Comparison of ENCODE assay signal across 27 cellular contexts in the genomic region with DNA sequence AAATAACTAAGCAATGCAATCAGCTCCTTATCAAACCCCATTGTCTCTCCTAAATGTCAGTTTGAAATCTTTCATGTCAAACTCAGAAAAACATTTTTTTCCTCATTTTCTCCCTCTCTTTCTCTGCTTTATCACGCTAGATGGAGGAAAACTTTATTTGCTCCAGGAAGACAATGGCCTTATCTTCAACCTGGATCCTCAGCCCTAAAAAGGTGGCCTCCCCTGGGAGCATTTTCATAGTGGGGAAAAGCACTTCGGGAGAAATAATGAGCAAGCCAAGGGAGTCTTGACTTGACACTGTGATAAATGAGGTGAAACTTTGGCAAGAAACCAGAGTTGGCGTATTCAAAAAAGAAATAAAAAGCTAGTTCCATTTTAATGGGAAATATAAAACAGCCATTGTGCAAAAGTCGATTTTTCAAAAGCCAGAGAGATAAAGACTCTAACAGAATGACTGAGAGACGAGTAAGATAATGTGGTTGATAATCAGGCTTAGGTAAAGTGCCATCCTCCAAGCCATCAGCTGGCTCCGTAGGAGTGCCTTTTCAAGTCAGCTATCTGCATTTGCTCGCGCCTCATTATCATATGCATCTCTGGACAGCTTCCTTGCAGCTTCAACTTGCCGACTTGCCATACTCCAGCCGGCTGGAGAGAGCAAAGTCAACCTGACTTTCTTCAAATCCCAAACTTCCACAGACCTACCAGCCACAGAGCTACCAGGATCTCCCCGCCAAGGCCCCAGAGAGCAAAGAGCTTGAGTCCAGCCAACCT. TPM values are rescaled to one million over a fixed set of nuclear protein-coding genes. Genes with fewer than 3 reads are reported as not detected.
"Had no signal": no experiment of that assay in that cellular context is flagged by ENCODE, and none has a peak within 500 bp of the region (broad histone marks: within the 10 kb centered on the region; RNA-seq: fewer than 3 reads in every experiment).

No MANE protein-coding gene starts in this region.

- H3K9me3 ChIP-seq: esophagus squamous epithelium, heart right ventricle, psoas muscle, sigmoid colon, stomach had no signal

- H3K4me1 ChIP-seq: neural progenitor cell, sigmoid colon, stomach, tibial artery had no signal

- H3K36me3 ChIP-seq: esophagus squamous epithelium, heart right ventricle, neural progenitor cell, sigmoid colon, tibial artery had no signal

- H3K4me3 ChIP-seq: coronary artery, esophagus squamous epithelium, heart right ventricle, neural progenitor cell, psoas muscle, sigmoid colon, stomach, tibial artery had no signal

- H3K4me1 Mint-ChIP-seq: naive thymus-derived CD4-positive, alpha-beta T cell; stimulated activated effector memory CD8-positive, alpha-beta T cell treated with anti-CD3 and anti-CD28 coated beads, Interleukin-12 subunit alpha, Interleukin-12 subunit beta, amount 100 ng/mL, for 72 hours had no signal

- H3K27ac Mint-ChIP-seq: naive thymus-derived CD4-positive, alpha-beta T cell; nephron; neural progenitor cell; stimulated activated effector memory CD8-positive, alpha-beta T cell treated with anti-CD3 and anti-CD28 coated beads, Interleukin-12 subunit alpha, Interleukin-12 subunit beta, amount 100 ng/mL, for 72 hours; type B pancreatic cell had no signal

- H3K4me3 Mint-ChIP-seq: naive thymus-derived CD4-positive, alpha-beta T cell; nephron; neural progenitor cell; stimulated activated effector memory CD8-positive, alpha-beta T cell treated with anti-CD3 and anti-CD28 coated beads, Interleukin-12 subunit alpha, Interleukin-12 subunit beta, amount 100 ng/mL, for 72 hours; type B pancreatic cell had no signal

- H3K36me3 Mint-ChIP-seq: naive thymus-derived CD4-positive, alpha-beta T cell; neural progenitor cell; stimulated activated effector memory CD8-positive, alpha-beta T cell treated with anti-CD3 and anti-CD28 coated beads, Interleukin-12 subunit alpha, Interleukin-12 subunit beta, amount 100 ng/mL, for 72 hours; type B pancreatic cell had no signal

- H3K27me3 ChIP-seq: sigmoid colon, stomach, tibial artery had no signal

- H3K9me3 Mint-ChIP-seq: naive thymus-derived CD4-positive, alpha-beta T cell; nephron; neural progenitor cell; stimulated activated effector memory CD8-positive, alpha-beta T cell treated with anti-CD3 and anti-CD28 coated beads, Interleukin-12 subunit alpha, Interleukin-12 subunit beta, amount 100 ng/mL, for 72 hours; type B pancreatic cell had no signal

- DNase-seq: dermis blood vessel endothelial cell; effector memory CD4-positive, alpha-beta T cell; erythroblast; esophagus squamous epithelium; foreskin melanocyte; glutamatergic neuron; heart right ventricle; hippocampal formation; mesenchymal stem cell; midbrain; naive thymus-derived CD4-positive, alpha-beta T cell; nucleus accumbens; psoas muscle; right cardiac atrium; sigmoid colon; stimulated activated CD4-positive, alpha-beta T cell treated with anti-CD3 and anti-CD28 coated beads, Interleukin-2, amount 100 ng/mL, for 24 hours; stimulated activated CD4-positive, alpha-beta T cell treated with anti-CD3 and anti-CD28 coated beads, Interleukin-4, amount 100 ng/mL, for 24 hours; stimulated activated naive CD4-positive, alpha-beta T cell treated with Interleukin-2 at 50 U/mL for 16 hours; stomach; tibial artery had no signal

- H3K27ac ChIP-seq: coronary artery, esophagus squamous epithelium, heart right ventricle, neural progenitor cell, psoas muscle, sigmoid colon, stomach, tibial artery had no signal

RNA-seq across cellular contexts. Expression of a gene that starts 19.9 kb away (rescaled TPM):
- total RNA-seq: heart right ventricle; lung microvascular endothelial cell; naive thymus-derived CD4-positive, alpha-beta T cell; sigmoid colon; subcutaneous adipose tissue had no signal
